In the genomic region with DNA sequence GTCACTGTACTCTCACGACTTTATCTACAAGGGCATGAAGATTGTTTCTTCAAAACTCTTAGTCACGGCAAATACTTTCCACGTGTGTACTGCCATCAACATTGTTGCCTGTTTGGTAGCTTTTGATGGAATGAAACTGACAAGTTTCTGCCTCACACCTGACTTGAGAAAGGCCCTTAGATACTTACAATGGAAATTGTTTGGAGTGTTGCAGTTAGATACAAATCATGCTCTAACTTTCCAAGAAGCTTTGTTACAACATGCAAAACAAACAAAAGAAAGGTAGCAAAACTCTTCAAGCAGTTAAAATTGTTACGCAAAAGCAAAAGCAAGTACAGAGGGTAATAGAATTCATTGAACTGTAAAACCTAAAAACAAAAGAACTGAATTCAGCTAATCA, we compare ENCODE assay signal across 30 cellular contexts.
DNase-seq lines count a peak whose midpoint lies in the region; ATAC-seq and TF ChIP-seq lines count a peak whose summit lies in the region.
"Had no signal": no experiment of that assay in that cellular context is flagged by ENCODE, and none has a peak within 500 bp of the region (broad histone marks: within the 10 kb centered on the region; RNA-seq: fewer than 3 reads in every experiment).

No MANE protein-coding gene starts in this region.

- no peak overlapping the region for H3K4me3 Mint-ChIP-seq in MCF 10A (ENCODE audit: unreplicated experiment)
- H3K4me3 Mint-ChIP-seq: CD14-positive monocyte; CD8-positive, alpha-beta memory T cell had no signal

- H3K9me3 ChIP-seq in breast epithelium (no peaks in the 10 kb centered on the region), lower lobe of right lung (no peaks in the 10 kb centered on the region)
- H3K9me3 ChIP-seq: BE2C had no signal

- H3K4me3 ChIP-seq in breast epithelium (no peak overlapping the region), lower lobe of right lung (no peak overlapping the region)
- H3K4me3 ChIP-seq: GM12878 had no signal

- no peaks in the 10 kb centered on the region for H3K9me3 Mint-ChIP-seq in MCF 10A (ENCODE audit: unreplicated experiment)
- H3K9me3 Mint-ChIP-seq: CD8-positive, alpha-beta memory T cell had no signal

- no TSS peak for BruUV-seq in MCF 10A (replicated peaks; lab: Mats Ljungman, UMichigan)

- DNase-seq in MCF 10A (ENCODE audit: unreplicated experiment): peak; percentile 12
- no peak for DNase-seq in breast epithelium (ENCODE audit: low spot score in 2 of 2)
- no peak for DNase-seq in lower lobe of right lung
- DNase-seq in activated CD4-positive, CD25-positive, alpha-beta regulatory T cell (lab: John Stamatoyannopoulos, UW): no peak
- no peak for DNase-seq in hepatic stellate cell (ENCODE audit: low spot score)
- DNase-seq: ACHN; BE2C; CD8-positive, alpha-beta memory T cell; DMS 273 treated with DMSO at 0.1 percent for 48 hours; DMS79; EL; GDM1; H7; IMR-90; KG1; NCI-H1048; NCI-H1417; NCI-H1694; NCI-H2029 treated with DMSO at 0.1 percent for 48 hours; NCI-H446 treated with DMSO at 0.1 percent for 48 hours; NCI-H526 treated with DMSO at 0.1 percent for 48 hours; SHP77 treated with DMSO at 0.1 percent for 48 hours had no signal

- peaks cover 8% of the 10 kb centered on the region for H3K4me1 Mint-ChIP-seq in MCF 10A (ENCODE audit: insufficient read depth, unreplicated experiment)

- POLR2A ChIA-PET in MCF 10A (lab: Yijun Ruan, JAX): interaction anchor here (0.7 to 2.0 kb wide), 6 partner anchors 9 to 316 kb away, joined by 4 to 15 read pairs (median 6); a partner anchor contains a TSS

- H3K36me3 Mint-ChIP-seq in MCF 10A (ENCODE audit: insufficient read depth, unreplicated experiment): no peaks in the 10 kb centered on the region
- H3K36me3 Mint-ChIP-seq: CD14-positive monocyte; CD8-positive, alpha-beta memory T cell had no signal

- CTCF ChIA-PET in MCF 10A (lab: Yijun Ruan, JAX): interaction anchor here (0.6 to 1.5 kb wide), 3 partner anchors 8 to 275 kb away, joined by 3 to 9 read pairs (median 3); a partner anchor contains a TSS

- H3K36me3 ChIP-seq in breast epithelium (no peaks in the 10 kb centered on the region), lower lobe of right lung (no peaks in the 10 kb centered on the region)
- H3K36me3 ChIP-seq: BE2C had no signal

- H3K27me3 Mint-ChIP-seq in MCF 10A (ENCODE audit: insufficient read depth, unreplicated experiment): no peaks in the 10 kb centered on the region
- H3K27me3 Mint-ChIP-seq: CD8-positive, alpha-beta memory T cell had no signal

- peak; percentile 77 for ATAC-seq in esophagus mucosa
- peak; percentile 45 to 46 for ATAC-seq in lower lobe of right lung
- no peak for ATAC-seq in GM19467 (IDR thresholded peaks at IDR 0.05; ENCODE audit: unreplicated experiment)
- ATAC-seq in HG02759 (IDR thresholded peaks at IDR 0.05; ENCODE audit: unreplicated experiment): no peak
- ATAC-seq: GM12878, Panc1 had no signal

- H3K27me3 ChIP-seq in breast epithelium (no peaks in the 10 kb centered on the region), lower lobe of right lung (ENCODE audit: low read depth) (no peaks in the 10 kb centered on the region)
- H3K27me3 ChIP-seq: BE2C had no signal

- H3K27ac ChIP-seq in breast epithelium (no peak overlapping the region), lower lobe of right lung (no peak overlapping the region)
- H3K27ac ChIP-seq: 22Rv1, RWPE1 had no signal

- H3K27ac Mint-ChIP-seq in MCF 10A (ENCODE audit: low read depth, unreplicated experiment): no peak overlapping the region
- H3K27ac Mint-ChIP-seq: CD14-positive monocyte; CD8-positive, alpha-beta memory T cell had no signal

- TF ChIP-seq CTCF in MCF 10A (IDR thresholded peaks at IDR 0.05; ENCODE audit: unreplicated experiment) (no peak), breast epithelium (IDR thresholded peaks at IDR 0.05) (no peak), lower lobe of right lung (IDR thresholded peaks at IDR 0.05) (no peak)

- intact Hi-C loops in MCF 10A (cut with micrococcal nuclease): loop anchor here (10.0 kb wide), 1 partner anchor 94 kb away; a partner anchor contains a TSS
- intact Hi-C loops in breast epithelium (cut with DNase I; ENCODE audit: low total_unique reads): no loop called here
- intact Hi-C loops in lower lobe of right lung (cut with DNase I): no loop called here

- TF ChIP-seq POLR2A in breast epithelium (IDR thresholded peaks at IDR 0.05): no peak

- no peaks in the 10 kb centered on the region for H3K4me1 ChIP-seq in breast epithelium
- H3K4me1 ChIP-seq in lower lobe of right lung: no peaks in the 10 kb centered on the region

Comparison
In these comparisons a context has a peak if more than half of its experiments do, and no peak if none do; other contexts are left out.
1. ATAC-seq: peak in esophagus mucosa (single experiment) and lower lobe of right lung (2 of 2); none in GM19467 (single experiment) and HG02759 (single experiment).